9 cellular contexts compared by ENCODE assay signal in genomic region chr2:144358979-144359541, GRCh38.
A peak's percentile ranks its signal among the peaks of the same experiment; 100 is the strongest.
DNase-seq lines count a peak whose midpoint lies in the region; ATAC-seq, FAIRE-seq and TF ChIP-seq lines count a peak whose summit lies in the region.
"Had no signal": no experiment of that assay in that cellular context is flagged by ENCODE, and none has a peak within 500 bp of the region (broad histone marks: within the 10 kb centered on the region; RNA-seq: fewer than 3 reads in every experiment).

No MANE protein-coding gene starts in this region.

- ATAC-seq in A549 (peak; percentile 32 to 63; a peak in 5 of 6 replicates), GM19043 (IDR thresholded peaks at IDR 0.05; ENCODE audit: low read depth, unreplicated experiment) (peak; percentile 52), HG03103 (IDR thresholded peaks at IDR 0.05; ENCODE audit: low read depth, unreplicated experiment) (peak; percentile 43)

- H3K27me3 Mint-ChIP-seq in endodermal cell (ENCODE audit: insufficient read depth), result peaks cover 2% of the 10 kb centered on the region

- H3K27me3 ChIP-seq in testis (no peaks in the 10 kb centered on the region), endodermal cell (ENCODE audit: control insufficient read depth, insufficient read depth, low read length, poor library complexity, severe bottlenecking) (no peaks in the 10 kb centered on the region)
- H3K27me3 ChIP-seq: cardiac muscle cell had no signal

- no peaks in the 10 kb centered on the region for H3K9me3 Mint-ChIP-seq in endodermal cell

- no peak for FAIRE-seq in A549 (lab: Jason Lieb, UNC)

- WGBS in A549 (ENCODE audit: missing lambda C conversion rate), result 29% methylated on average over 4 of the region's 4 CpGs
- 30 to 37% methylated on average over 4 of the region's 4 CpGs for WGBS in testis, 2 donors
- WGBS in endodermal cell (ENCODE audit: insufficient coverage in 1 of 2, insufficient read length in 1 of 2), 2 experiments, result 93 to 94% methylated on average over 2 to 4 of the region's 4 CpGs

- intact Hi-C loops in testis (cut with DNase I; ENCODE audit: low total_unique reads), result no loop called here

- H3K27ac ChIP-seq in A549, result peak overlapping the region; percentile 64 to 66
- peak overlapping the region; percentile 52 to 77 for H3K27ac ChIP-seq in testis
- H3K27ac ChIP-seq in endodermal cell (ENCODE audit: low read depth, low read length), result no peak overlapping the region
- H3K27ac ChIP-seq: cardiac muscle cell had no signal

- H3K27ac Mint-ChIP-seq in endodermal cell, result no peak overlapping the region

- no peak overlapping the region for H3K4me3 Mint-ChIP-seq in endodermal cell

- peak overlapping the region; percentile 76 for H3K4me2 ChIP-seq in A549

- H3K4me1 Mint-ChIP-seq in endodermal cell, result no peaks in the 10 kb centered on the region

- DNase-seq in A549 (ENCODE audit: low read depth in 1 of 2, low spot score in 1 of 2), result peak in 1 of 2 experiments; percentile 33
- peak; percentile 64 for DNase-seq in astrocyte of the spinal cord (ENCODE audit: low read depth, low spot score)
- DNase-seq in testis, result peak; percentile 43
- no peak for DNase-seq in endodermal cell
- no peak for DNase-seq in activated CD8-positive, alpha-beta memory T cell treated with anti-CD3 and anti-CD28 coated beads, Interleukin-2, amount 50 U/mL, for 4 hours
- no peak for DNase-seq in retina

- in situ Hi-C loops in astrocyte of the spinal cord (cut with HindIII; ENCODE audit: low sequenced_read_pairs), result no loop called here

- CTCF ChIA-PET in A549 (lab: Yijun Ruan, JAX), result no interaction called here

- no peak overlapping the region for H3K9ac ChIP-seq in endodermal cell (ENCODE audit: extremely low read depth, low read length, poor library complexity, severe bottlenecking)

- POLR2A ChIA-PET in A549 (lab: Yijun Ruan, JAX), result no interaction called here

- TF ChIP-seq EP300 in A549 (IDR thresholded peaks at IDR 0.05), result no peak

- no peak overlapping the region for H3K4me3 ChIP-seq in A549
- no peak overlapping the region for H3K4me3 ChIP-seq in astrocyte of the spinal cord (ENCODE audit: low read depth, low read length)
- no peak overlapping the region for H3K4me3 ChIP-seq in testis
- H3K4me3 ChIP-seq in endodermal cell (ENCODE audit: low read length), result no peak overlapping the region
- H3K4me3 ChIP-seq: cardiac muscle cell had no signal

- H3K9me3 ChIP-seq in A549 (no peaks in the 10 kb centered on the region), testis (no peaks in the 10 kb centered on the region), endodermal cell (ENCODE audit: control insufficient read depth, low read length) (no peaks in the 10 kb centered on the region)

- no peak for TF ChIP-seq RAD21 in A549 (conservative IDR thresholded peaks at IDR 0.05 in 1 of 2, IDR thresholded peaks at IDR 0.05 in 1 of 2)

- TF ChIP-seq POLR2A in A549 (IDR thresholded peaks at IDR 0.05; ENCODE audit: low read length) (no peak), testis (IDR thresholded peaks at IDR 0.05) (no peak)

- no peak for TF ChIP-seq CTCF in A549 (IDR thresholded peaks at IDR 0.05)
- no peak for TF ChIP-seq CTCF in astrocyte of the spinal cord (IDR thresholded peaks at IDR 0.05; ENCODE audit: low read depth, low read length)
- TF ChIP-seq CTCF in testis (IDR thresholded peaks at IDR 0.05), result no peak
- TF ChIP-seq CTCF in endodermal cell (conservative IDR thresholded peaks at IDR 0.05), result no peak

- H3K4me1 ChIP-seq in A549 (peaks cover 46% of the 10 kb centered on the region), testis (peaks cover 33% of the 10 kb centered on the region), endodermal cell (ENCODE audit: control insufficient read depth, insufficient read depth, low read length) (no peaks in the 10 kb centered on the region)

- no peaks in the 10 kb centered on the region for H3K36me3 ChIP-seq in testis (ENCODE audit: low read depth, missing control alignments)
- no peaks in the 10 kb centered on the region for H3K36me3 ChIP-seq in endodermal cell (ENCODE audit: control insufficient read depth, insufficient read depth, low read length)
- H3K36me3 ChIP-seq: cardiac muscle cell had no signal

- no peaks in the 10 kb centered on the region for H3K36me3 Mint-ChIP-seq in endodermal cell (ENCODE audit: low read depth)

TF ChIP-seq in A549, 52 proteins besides CTCF, POLR2A, EP300 and RAD21:
- TF ChIP-seq CBX2 (IDR thresholded peaks at IDR 0.05; ENCODE audit: borderline replicate concordance, low read depth) (no peak), MAFK (IDR thresholded peaks at IDR 0.05; ENCODE audit: partially characterized antibody) (peak; percentile 91)

Comparison
In these comparisons a context has a peak if more than half of its experiments do, and no peak if none do; other contexts are left out.
1. DNase-seq: peak in astrocyte of the spinal cord (single experiment) and testis (single experiment); none in endodermal cell (single experiment), activated CD8-positive, alpha-beta memory T cell treated with anti-CD3 and anti-CD28 coated beads, Interleukin-2, amount 50 U/mL, for 4 hours (single experiment) and retina (single experiment).
2. Peak in every context shown above with its lines, with median percentiles within 50 percentile points of each other: ATAC-seq.